Comparison of ENCODE assay signal across 1 cellular context in the genomic region with DNA sequence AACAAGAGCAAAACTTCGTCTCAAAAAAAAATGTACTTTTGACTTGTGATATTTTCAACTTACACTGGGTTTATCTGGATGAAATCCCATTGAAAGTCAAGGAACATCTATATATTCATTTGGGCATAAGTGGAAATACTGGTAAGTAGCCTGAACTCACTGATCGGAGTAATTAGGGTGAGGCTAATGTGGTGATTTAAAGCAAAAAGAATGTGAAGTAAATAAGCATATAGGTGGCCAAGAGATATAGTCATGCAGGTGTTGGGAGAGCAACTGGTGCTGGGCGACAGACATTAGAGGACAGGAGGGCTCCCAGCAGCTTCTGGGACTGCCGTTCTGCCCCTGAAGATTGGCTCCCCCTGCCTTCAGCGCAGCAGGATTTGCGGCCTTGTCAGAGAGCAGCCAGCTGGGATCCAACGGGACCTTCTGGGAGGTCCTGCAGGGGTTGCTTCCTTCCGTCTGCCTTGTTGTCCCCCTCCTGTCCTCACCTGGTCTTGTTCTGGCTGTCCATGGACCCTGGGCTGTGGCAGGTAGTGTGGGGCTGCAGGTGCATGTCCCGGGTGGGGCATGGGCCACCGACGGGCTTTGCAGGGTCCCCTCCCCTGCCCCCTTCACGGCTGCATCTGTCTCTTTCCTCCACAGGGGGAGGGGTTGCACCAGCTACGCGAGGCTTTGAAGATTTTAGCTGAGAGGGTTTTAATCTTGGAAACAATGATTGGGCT.
TF ChIP-seq lines count a peak whose summit lies in the region.

No MANE protein-coding gene starts in this region.

TF ChIP-seq in HepG2, 621 proteins besides CTCF, POLR2A, EP300 and RAD21:
- no peak for TF ChIP-seq ZNF605 (CRISPR knock-in tag; IDR thresholded peaks at IDR 0.05)
- TF ChIP-seq, protein P1, sequence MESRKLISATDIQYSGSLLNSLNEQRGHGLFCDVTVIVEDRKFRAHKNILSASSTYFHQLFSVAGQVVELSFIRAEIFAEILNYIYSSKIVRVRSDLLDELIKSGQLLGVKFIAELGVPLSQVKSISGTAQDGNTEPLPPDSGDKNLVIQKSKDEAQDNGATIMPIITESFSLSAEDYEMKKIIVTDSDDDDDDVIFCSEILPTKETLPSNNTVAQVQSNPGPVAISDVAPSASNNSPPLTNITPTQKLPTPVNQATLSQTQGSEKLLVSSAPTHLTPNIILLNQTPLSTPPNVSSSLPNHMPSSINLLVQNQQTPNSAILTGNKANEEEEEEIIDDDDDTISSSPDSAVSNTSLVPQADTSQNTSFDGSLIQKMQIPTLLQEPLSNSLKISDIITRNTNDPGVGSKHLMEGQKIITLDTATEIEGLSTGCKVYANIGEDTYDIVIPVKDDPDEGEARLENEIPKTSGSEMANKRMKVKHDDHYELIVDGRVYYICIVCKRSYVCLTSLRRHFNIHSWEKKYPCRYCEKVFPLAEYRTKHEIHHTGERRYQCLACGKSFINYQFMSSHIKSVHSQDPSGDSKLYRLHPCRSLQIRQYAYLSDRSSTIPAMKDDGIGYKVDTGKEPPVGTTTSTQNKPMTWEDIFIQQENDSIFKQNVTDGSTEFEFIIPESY (CRISPR knock-in tag; IDR thresholded peaks at IDR 0.05): peak; percentile 42; the same call in 1 of the 2 replicates
